In genomic region chr1:155078496-155079209, GRCh38 we compare ENCODE assay signal across 8 cellular contexts. TPM values are rescaled to one million over a fixed set of nuclear protein-coding genes. Genes with fewer than 3 reads are reported as not detected.
DNase-seq lines count a peak whose midpoint lies in the region; TF ChIP-seq lines count a peak whose summit lies in the region.

Gene EFNA3 (plus strand): TSS chr1:155078837. CDS start chr1:155078942, 105 bp downstream.

- H3K27me3 ChIP-seq in HL-60 (ENCODE audit: insufficient read depth, poor library complexity, severe bottlenecking), result peaks cover 47% of the 10 kb centered on the region
- peaks cover 44% of the 10 kb centered on the region for H3K27me3 ChIP-seq in hepatocyte

- no peaks in the 10 kb centered on the region for H3K9me3 ChIP-seq in hepatocyte (ENCODE audit: low read depth)

- H2AFZ ChIP-seq in hepatocyte, result no peak within 1 kb of the TSS

- H4K20me1 ChIP-seq in hepatocyte (ENCODE audit: insufficient read depth, poor library complexity, severe bottlenecking), result no peaks in the 10 kb centered on the region

- no peaks in the 10 kb centered on the region for H3K79me2 ChIP-seq in hepatocyte

- 1% methylated on average over 21 of the region's 59 CpGs for WGBS in hepatocyte (ENCODE audit: low lambda C conversion rate, missing lambda C conversion rate)

- peak within 1 kb of the TSS; percentile 99 for H3K4me2 ChIP-seq in hepatocyte

- no peaks in the 10 kb centered on the region for H3K36me3 ChIP-seq in hepatocyte (replicated peaks; ENCODE audit: insufficient read depth, low read depth)

- TF ChIP-seq CTCF in HL-60 (IDR thresholded peaks at IDR 0.05; ENCODE audit: insufficient read depth, low read length), result no peak
- no peak for TF ChIP-seq CTCF in hepatocyte (IDR thresholded peaks at IDR 0.05; ENCODE audit: poor library complexity)
- no peak for TF ChIP-seq CTCF in retinal pigment epithelial cell (conservative IDR thresholded peaks at IDR 0.05; ENCODE audit: low read depth, low read length)

- no peaks in the 10 kb centered on the region for H3K9me2 ChIP-seq in hepatocyte (replicated peaks; ENCODE audit: insufficient read depth)

- H3K4me3 ChIP-seq in HL-60 (replicated peaks; ENCODE audit: insufficient read depth, low read length), result peak within 1 kb of the TSS; percentile 14; the same call in 1 of the 2 replicates
- H3K4me3 ChIP-seq in hepatocyte, result peak within 1 kb of the TSS; percentile 49
- peak within 1 kb of the TSS; percentile 35 for H3K4me3 ChIP-seq in retinal pigment epithelial cell (ENCODE audit: low read length)

- peaks cover 49% of the 10 kb centered on the region for H3K4me1 ChIP-seq in hepatocyte (ENCODE audit: insufficient read depth)

- no peak within 1 kb of the TSS for H3K27ac ChIP-seq in HL-60 (replicated peaks)
- peak within 1 kb of the TSS; percentile 65 for H3K27ac ChIP-seq in hepatocyte

- DNase-seq in CMK (ENCODE audit: low read depth), result peak; percentile 66
- no peak for DNase-seq in HL-60 (ENCODE audit: low read depth in 1 of 2, low spot score in 1 of 2)
- peak; percentile 75 for DNase-seq in SK-N-DZ (ENCODE audit: low spot score)
- peak in 54 of 58 donors; percentile 7 to 83 (median 58) for DNase-seq in anterior cingulate cortex (lab: John Stamatoyannopoulos, UW)
- DNase-seq in hepatocyte (ENCODE audit: low spot score), result peak; percentile 92
- no peak for DNase-seq in retinal pigment epithelial cell (ENCODE audit: low read depth)
- no peak for DNase-seq in mesenteric fat pad (ENCODE audit: low spot score)
- DNase-seq in OCI-M2 (lab: John Stamatoyannopoulos, UW; ENCODE audit: unreplicated experiment), result no peak

RNA-seq across cellular contexts. Expression of gene EFNA3, which starts in this region (rescaled TPM):
- 13.3 and 15.9 TPM in 2 replicates for polyA plus RNA-seq in SK-N-DZ (2014; cell fraction: cytosol; rRNA removed)
- 10.2 and 10.5 TPM in 2 replicates for polyA plus RNA-seq in SK-N-DZ (2014; cell fraction: nucleus; rRNA removed)
- total RNA-seq in hepatocyte (4.0 and 5.5 TPM in 2 replicates), mesenteric fat pad (0.58 TPM)
- polyA plus RNA-seq in hepatocyte, result 10.3 and 13.1 TPM in 2 replicates

Comparison
In these comparisons a context has a peak if more than half of its experiments do, and no peak if none do; other contexts are left out.
1. DNase-seq: peak in CMK (single experiment), SK-N-DZ (single experiment), anterior cingulate cortex (54 of 58) and hepatocyte (single experiment); none in HL-60 (0 of 2), retinal pigment epithelial cell (single experiment), mesenteric fat pad (single experiment) and OCI-M2 (single experiment).
2. Peak in every context shown above with its lines, with median percentiles within 50 percentile points of each other: H3K4me3 ChIP-seq.